In genomic region chr10:535051-535450, GRCh38 we compare ENCODE assay signal across 33 cellular contexts.
"Had no signal": no experiment of that assay in that cellular context is flagged by ENCODE, and none has a peak within 500 bp of the region (broad histone marks: within the 10 kb centered on the region; RNA-seq: fewer than 3 reads in every experiment).

No MANE protein-coding gene starts in this region.

- H3K4me1 Mint-ChIP-seq: activated CD4-positive, alpha-beta memory T cell treated with anti-CD3 and anti-CD28 coated beads, Interleukin-2, amount 10 ng/mL, durations not matched to agents 7 days and 5 days; activated T-helper 17 cell treated with anti-CD3 and anti-CD28 coated beads, Interleukin-2, amount 50 U/mL, for 72 hours; stimulated activated effector memory CD8-positive, alpha-beta T cell treated with anti-CD3 and anti-CD28 coated beads, Interleukin-12 subunit alpha, Interleukin-12 subunit beta, amount 100 ng/mL, for 72 hours had no signal

- H3K4me2 ChIP-seq: neural progenitor cell had no signal

- H3K4me3 Mint-ChIP-seq: activated CD4-positive, alpha-beta memory T cell treated with anti-CD3 and anti-CD28 coated beads, Interleukin-2, amount 10 ng/mL, durations not matched to agents 7 days and 5 days; activated T-cell treated with anti-CD3 and anti-CD28 coated beads, Interleukin-2, amount 50 U/mL, for 4 hours; activated T-helper 17 cell treated with anti-CD3 and anti-CD28 coated beads, Interleukin-2, amount 50 U/mL, for 72 hours; brain; effector memory CD8-positive, alpha-beta T cell; naive thymus-derived CD4-positive, alpha-beta T cell; neural progenitor cell; stimulated activated effector memory CD8-positive, alpha-beta T cell treated with anti-CD3 and anti-CD28 coated beads, Interleukin-12 subunit alpha, Interleukin-12 subunit beta, amount 100 ng/mL, for 72 hours; stimulated activated naive CD8-positive, alpha-beta T cell treated with anti-CD3 and anti-CD28 coated beads, Interleukin-15, Interleukin-2, amounts not matched to agents 100 ng/mL and 50 ng/mL, for 24 hours; T-helper 1 cell treated with Interleukin-12 subunit alpha and Interleukin-12 subunit beta and Interleukin-4 antibody, amounts not matched to agents 30 μg/mL and 1 μg/mL, for 36 hours; type B pancreatic cell had no signal

- H3K36me3 Mint-ChIP-seq: activated naive CD4-positive, alpha-beta T cell treated with anti-CD3 and anti-CD28 coated beads, Interleukin-2, amount 50 U/mL, for 72 hours; naive thymus-derived CD4-positive, alpha-beta T cell; stimulated activated effector memory CD8-positive, alpha-beta T cell treated with anti-CD3 and anti-CD28 coated beads, Interleukin-12 subunit alpha, Interleukin-12 subunit beta, amount 100 ng/mL, for 72 hours; type B pancreatic cell had no signal

- H3K27me3 Mint-ChIP-seq: brain, type B pancreatic cell had no signal

- H3K27ac Mint-ChIP-seq: activated CD4-positive, alpha-beta memory T cell treated with anti-CD3 and anti-CD28 coated beads, Interleukin-2, amount 10 ng/mL, durations not matched to agents 7 days and 5 days; activated naive CD4-positive, alpha-beta T cell treated with anti-CD3 and anti-CD28 coated beads, Interleukin-2, amount 50 U/mL, for 72 hours; activated T-helper 17 cell treated with anti-CD3 and anti-CD28 coated beads, Interleukin-2, amount 50 U/mL, for 72 hours; effector memory CD8-positive, alpha-beta T cell; naive thymus-derived CD4-positive, alpha-beta T cell; neural progenitor cell; stimulated activated effector memory CD8-positive, alpha-beta T cell treated with anti-CD3 and anti-CD28 coated beads, Interleukin-12 subunit alpha, Interleukin-12 subunit beta, amount 100 ng/mL, for 72 hours; stimulated activated naive CD8-positive, alpha-beta T cell treated with anti-CD3 and anti-CD28 coated beads, Interleukin-15, Interleukin-2, amounts not matched to agents 100 ng/mL and 50 ng/mL, for 24 hours; T-helper 1 cell treated with Interleukin-12 subunit alpha and Interleukin-12 subunit beta and Interleukin-4 antibody, amounts not matched to agents 30 μg/mL and 1 μg/mL, for 36 hours; type B pancreatic cell had no signal

- H3K9me3 ChIP-seq: adrenal gland, gastroesophageal sphincter, right lobe of liver, thoracic aorta, vagina had no signal

- DNase-seq: activated CD4-positive, alpha-beta memory T cell treated with anti-CD3 and anti-CD28 coated beads, Interleukin-2, amount 10 ng/mL, durations not matched to agents 7 days and 5 days; activated CD4-positive, alpha-beta T cell treated with anti-CD3 and anti-CD28 coated beads for 48 hours; activated naive CD4-positive, alpha-beta T cell; activated T-cell treated with anti-CD3 and anti-CD28 coated beads, Interleukin-2, amount 50 U/mL, for 4 hours; cerebellar nuclear complex; effector memory CD8-positive, alpha-beta T cell; erythroblast; hippocampal formation; left cardiac atrium; mammary epithelial cell; midbrain; naive thymus-derived CD4-positive, alpha-beta T cell; right lobe of liver; stimulated activated CD4-positive, alpha-beta T cell treated with anti-CD3 and anti-CD28 coated beads, Interleukin-4, amount 100 ng/mL, for 24 hours; SW 1271; T-helper 9 cell; WERI-Rb-1 had no signal

- H3K27me3 ChIP-seq: adrenal gland, cardiac muscle cell, dorsolateral prefrontal cortex, gastroesophageal sphincter, neural progenitor cell, right lobe of liver, vagina had no signal

- H3K27ac ChIP-seq: adrenal gland, cardiac muscle cell, coronary artery, dorsolateral prefrontal cortex, gastroesophageal sphincter, neural progenitor cell, right lobe of liver, skin epidermis, thoracic aorta, vagina, WERI-Rb-1 had no signal

- H3K36me3 ChIP-seq: adrenal gland, cardiac muscle cell, gastroesophageal sphincter, neural progenitor cell, right lobe of liver, thoracic aorta, vagina, WERI-Rb-1 had no signal

- H3K4me3 ChIP-seq: adrenal gland, cardiac muscle cell, coronary artery, dorsolateral prefrontal cortex, gastroesophageal sphincter, neural progenitor cell, right lobe of liver, skin epidermis, thoracic aorta, vagina had no signal

- H3K9ac ChIP-seq: neural progenitor cell had no signal

- H3K9me3 Mint-ChIP-seq: activated CD4-positive, alpha-beta memory T cell treated with anti-CD3 and anti-CD28 coated beads, Interleukin-2, amount 10 ng/mL, durations not matched to agents 7 days and 5 days; activated naive CD4-positive, alpha-beta T cell treated with anti-CD3 and anti-CD28 coated beads, Interleukin-2, amount 50 U/mL, for 72 hours; activated T-cell treated with anti-CD3 and anti-CD28 coated beads, Interleukin-2, amount 50 U/mL, for 4 hours; activated T-helper 17 cell treated with anti-CD3 and anti-CD28 coated beads, Interleukin-2, amount 50 U/mL, for 72 hours; effector memory CD8-positive, alpha-beta T cell; neural progenitor cell; stimulated activated effector memory CD8-positive, alpha-beta T cell treated with anti-CD3 and anti-CD28 coated beads, Interleukin-12 subunit alpha, Interleukin-12 subunit beta, amount 100 ng/mL, for 72 hours; stimulated activated naive CD8-positive, alpha-beta T cell treated with anti-CD3 and anti-CD28 coated beads, Interleukin-15, Interleukin-2, amounts not matched to agents 100 ng/mL and 50 ng/mL, for 24 hours; T-helper 1 cell treated with Interleukin-12 subunit alpha and Interleukin-12 subunit beta and Interleukin-4 antibody, amounts not matched to agents 30 μg/mL and 1 μg/mL, for 36 hours; type B pancreatic cell had no signal

- H3K4me1 ChIP-seq: neural progenitor cell, right lobe of liver had no signal
